In genomic region chr7:134710854-134711624, GRCh38 we compare ENCODE assay signal across 8 cellular contexts.
DNase-seq lines count a peak whose midpoint lies in the region; ATAC-seq and TF ChIP-seq lines count a peak whose summit lies in the region.

No MANE protein-coding gene starts in this region.

- intact Hi-C loops in posterior cingulate gyrus (cut with DNase I): no loop called here

- ATAC-seq in HG02610 (IDR thresholded peaks at IDR 0.05; ENCODE audit: unreplicated experiment) (no peak), HG03196 (IDR thresholded peaks at IDR 0.05; ENCODE audit: unreplicated experiment) (no peak)

- DNase-seq in M059J (ENCODE audit: low read depth) (peak; percentile 95), activated T-cell treated with anti-CD3 and anti-CD28 coated beads for 24 hours (ENCODE audit: low read depth) (peak; percentile 29), glomerular visceral epithelial cell (ENCODE audit: extremely low spot score) (peak; percentile 75), GM10266 (ENCODE audit: extremely low spot score) (no peak), posterior cingulate gyrus (no peak)
- DNase-seq in stimulated activated CD8-positive, alpha-beta memory T cell treated with anti-CD3 and anti-CD28 coated beads, Interleukin-12 subunit alpha, Interleukin-12 subunit beta, amount 100 ng/mL, for 1 hour (ENCODE audit: low read depth): peak; percentile 4

- no peak for TF ChIP-seq CTCF in GM10266 (IDR thresholded peaks at IDR 0.05; ENCODE audit: control insufficient read depth, insufficient read depth, low read depth, missing control alignments)

Comparison
In these comparisons a context has a peak if more than half of its experiments do, and no peak if none do; other contexts are left out.
1. DNase-seq: peak in M059J (single experiment), activated T-cell treated with anti-CD3 and anti-CD28 coated beads for 24 hours (single experiment), glomerular visceral epithelial cell (single experiment) and stimulated activated CD8-positive, alpha-beta memory T cell treated with anti-CD3 and anti-CD28 coated beads, Interleukin-12 subunit alpha, Interleukin-12 subunit beta, amount 100 ng/mL, for 1 hour (single experiment); none in GM10266 (single experiment) and posterior cingulate gyrus (0 of 10).